ENCODE assay signal across 1 cellular context in genomic region chr1:47781171-47781959, GRCh38.
TF ChIP-seq lines count a peak whose summit lies in the region.

No MANE protein-coding gene starts in this region.

TF ChIP-seq in HepG2, 621 proteins besides CTCF, POLR2A, EP300 and RAD21 (continued from another document and continues in another):
- TF ChIP-seq POGK (CRISPR knock-in tag; conservative IDR thresholded peaks at IDR 0.05) (no peak), SCMH1 (CRISPR knock-in tag; IDR thresholded peaks at IDR 0.05; ENCODE audit: borderline replicate concordance) (no peak), ZNF335 (CRISPR knock-in tag; IDR thresholded peaks at IDR 0.05) (no peak), RCOR2 (CRISPR knock-in tag; IDR thresholded peaks at IDR 0.05) (peak; percentile 21; the same call in 1 of the 2 replicates), ZNF484 (CRISPR knock-in tag; IDR thresholded peaks at IDR 0.05; ENCODE audit: borderline replicate concordance, low read depth) (no peak), SPEN (CRISPR knock-in tag; IDR thresholded peaks at IDR 0.05; ENCODE audit: low read depth) (peak; percentile 26; the same call in 1 of the 2 replicates), ZXDC (CRISPR knock-in tag; IDR thresholded peaks at IDR 0.05) (no peak), ZNF609 (CRISPR knock-in tag; IDR thresholded peaks at IDR 0.05; ENCODE audit: borderline replicate concordance) (0 out of 2 replicates have a peak, but pooled peaks have one; percentile 16), SALL1 (CRISPR knock-in tag; IDR thresholded peaks at IDR 0.05) (peak; percentile 36; the same call in 1 of the 2 replicates), GLMP (CRISPR knock-in tag; IDR thresholded peaks at IDR 0.05; ENCODE audit: borderline replicate concordance) (no peak), U2AF2 (IDR thresholded peaks at IDR 0.05; ENCODE audit: low read depth, low read length) (no peak), ZBTB42 (CRISPR knock-in tag; IDR thresholded peaks at IDR 0.05) (peak; percentile 48; the same call in 1 of the 2 replicates), ZNF883 (CRISPR knock-in tag; IDR thresholded peaks at IDR 0.05; ENCODE audit: not compliant biosample characterization) (peak; percentile 23), DBP (CRISPR knock-in tag; IDR thresholded peaks at IDR 0.05; ENCODE audit: not compliant biosample characterization) (no peak), GPN1 (CRISPR knock-in tag; IDR thresholded peaks at IDR 0.05; ENCODE audit: borderline replicate concordance) (no peak), SNAPC4 (CRISPR knock-in tag; IDR thresholded peaks at IDR 0.05) (no peak), NFYB (CRISPR knock-in tag; IDR thresholded peaks at IDR 0.05) (no peak), ZNF292 (CRISPR knock-in tag; IDR thresholded peaks at IDR 0.05; ENCODE audit: borderline replicate concordance, low read depth) (peak; percentile 72; the same call in 1 of the 2 replicates), TBX2 (CRISPR knock-in tag; IDR thresholded peaks at IDR 0.05; ENCODE audit: borderline replicate concordance) (0 out of 2 replicates have a peak, but pooled peaks have one; percentile 39), ZNF691 (CRISPR knock-in tag; IDR thresholded peaks at IDR 0.05; ENCODE audit: borderline replicate concordance, low read depth) (0 out of 2 replicates have a peak, but pooled peaks have one; percentile 27), RFX5 (IDR thresholded peaks at IDR 0.05; ENCODE audit: low read depth, low read length) (no peak), ZNF362 (CRISPR knock-in tag; IDR thresholded peaks at IDR 0.05; ENCODE audit: borderline replicate concordance) (peak; percentile 34; the same call in 1 of the 2 replicates), ZBTB1 (CRISPR knock-in tag; IDR thresholded peaks at IDR 0.05; ENCODE audit: borderline replicate concordance) (no peak), GLI4 (CRISPR knock-in tag; IDR thresholded peaks at IDR 0.05; ENCODE audit: borderline replicate concordance) (peak; percentile 39; the same call in 1 of the 2 replicates), ZNF563 (CRISPR knock-in tag; IDR thresholded peaks at IDR 0.05) (0 out of 2 replicates have a peak, but pooled peaks have one; percentile 15), ZNF607 (CRISPR knock-in tag; IDR thresholded peaks at IDR 0.05; ENCODE audit: borderline replicate concordance) (0 out of 2 replicates have a peak, but pooled peaks have one; percentile 40), HINFP (CRISPR knock-in tag; IDR thresholded peaks at IDR 0.05; ENCODE audit: low read depth) (no peak), MLX (CRISPR knock-in tag; IDR thresholded peaks at IDR 0.05) (no peak), SP140L (CRISPR knock-in tag; IDR thresholded peaks at IDR 0.05; ENCODE audit: borderline replicate concordance) (no peak), PLRG1 (conservative IDR thresholded peaks at IDR 0.05) (no peak), SOX13 (IDR thresholded peaks at IDR 0.05) (no peak), SOX13 (CRISPR knock-in tag; conservative IDR thresholded peaks at IDR 0.05 in 1 of 2, IDR thresholded peaks at IDR 0.05 in 1 of 2) (no peak), ZNF670 (CRISPR knock-in tag; IDR thresholded peaks at IDR 0.05; ENCODE audit: borderline replicate concordance) (0 out of 2 replicates have a peak, but pooled peaks have one; percentile 64), TOE1 (CRISPR knock-in tag; IDR thresholded peaks at IDR 0.05) (no peak), ZNF431 (CRISPR knock-in tag; IDR thresholded peaks at IDR 0.05; ENCODE audit: borderline replicate concordance, low read depth) (0 out of 2 replicates have a peak, but pooled peaks have one; percentile 7)
